Comparison of ENCODE assay signal across 17 cellular contexts in genomic region chr3:70771426-70772147, GRCh38.
A peak's percentile ranks its signal among the peaks of the same experiment; 100 is the strongest.
DNase-seq lines count a peak whose midpoint lies in the region; ATAC-seq, FAIRE-seq and TF ChIP-seq lines count a peak whose summit lies in the region.
"Had no signal": no experiment of that assay in that cellular context is flagged by ENCODE, and none has a peak within 500 bp of the region (broad histone marks: within the 10 kb centered on the region; RNA-seq: fewer than 3 reads in every experiment).

No MANE protein-coding gene starts in this region.

- TF ChIP-seq CTCF in MM.1S (IDR thresholded peaks at IDR 0.05; ENCODE audit: low read length) (no peak), H9 (conservative IDR thresholded peaks at IDR 0.05) (no peak), mesothelial cell of epicardium (IDR thresholded peaks at IDR 0.05; ENCODE audit: unreplicated experiment) (no peak)

- H2AFZ ChIP-seq in MM.1S (ENCODE audit: low read length) (no peak overlapping the region), H9 (ENCODE audit: low read length) (no peak overlapping the region)

- peak overlapping the region; percentile 56 for H3K27ac Mint-ChIP-seq in activated naive CD4-positive, alpha-beta T cell treated with anti-CD3 and anti-CD28 coated beads, Interleukin-2, amount 50 U/mL, for 24 hours
- H3K27ac Mint-ChIP-seq in H9 (no peak overlapping the region), mesothelial cell of epicardium (no peak overlapping the region)
- H3K27ac Mint-ChIP-seq: activated T-helper 2 cell treated with anti-CD3 and anti-CD28 coated beads, Interferon-gamma antibody, Interleukin-2, Interleukin-4, amounts not matched to agents 10 μg/mL and 5 μg/mL and 100 μg/mL, durations not matched to agents 14 hours and 24 hours and 36 hours had no signal

- H3K23me2 ChIP-seq in H9 (ENCODE audit: insufficient read length, low read depth, low read length, poor library complexity, severe bottlenecking): no peaks in the 10 kb centered on the region

- no CpG with 5 or more reads among the region's 4 CpGs for WGBS in H9 (ENCODE audit: extremely low coverage, insufficient read length, low lambda C conversion rate)

- H3K4me1 Mint-ChIP-seq in activated naive CD4-positive, alpha-beta T cell treated with anti-CD3 and anti-CD28 coated beads, Interleukin-2, amount 50 U/mL, for 24 hours: peaks cover 17% of the 10 kb centered on the region
- H3K4me1 Mint-ChIP-seq in H9: peaks cover 16 to 19% of the 10 kb centered on the region in 2 experiments
- no peaks in the 10 kb centered on the region for H3K4me1 Mint-ChIP-seq in mesothelial cell of epicardium

- no peak overlapping the region for H3K23ac ChIP-seq in H9 (ENCODE audit: insufficient read length, low read depth, low read length)

- FAIRE-seq in GM19239 (lab: Jason Lieb, UNC): no peak

- no peaks in the 10 kb centered on the region for H3K36me3 ChIP-seq in MM.1S (replicated peaks; ENCODE audit: insufficient read depth, low read length)
- H3K36me3 ChIP-seq: cardiac muscle cell, upper lobe of right lung had no signal

- no peak overlapping the region for H4K91ac ChIP-seq in H9 (ENCODE audit: insufficient read length, low read depth, low read length)

- no peak overlapping the region for H2BK12ac ChIP-seq in H9 (ENCODE audit: insufficient read length, low read depth, low read length)

- H3K9ac ChIP-seq in MM.1S (ENCODE audit: low read length) (no peak overlapping the region), H9 (ENCODE audit: extremely low read depth, insufficient read length, low read length) (no peak overlapping the region)

- no peaks in the 10 kb centered on the region for H3K79me1 ChIP-seq in H9 (ENCODE audit: insufficient read depth, low read depth, low read length, poor library complexity, severe bottlenecking)

- no peak overlapping the region for H3T11ph ChIP-seq in H9 (ENCODE audit: low read length)

- H3K79me2 ChIP-seq in MM.1S (ENCODE audit: low read length) (no peaks in the 10 kb centered on the region), H9 (ENCODE audit: insufficient read depth, low read length) (no peaks in the 10 kb centered on the region)

- H3K4me2 ChIP-seq in MM.1S (ENCODE audit: low read depth, low read length) (no peak overlapping the region), H9 (ENCODE audit: insufficient read depth, insufficient read length, low read length) (no peak overlapping the region)

- H3K27me3 Mint-ChIP-seq in activated naive CD4-positive, alpha-beta T cell treated with anti-CD3 and anti-CD28 coated beads, Interleukin-2, amount 50 U/mL, for 24 hours: no peaks in the 10 kb centered on the region
- H3K27me3 Mint-ChIP-seq in H9 (ENCODE audit: low read depth) (no peaks in the 10 kb centered on the region), mesothelial cell of epicardium (ENCODE audit: low read depth) (peaks cover 3% of the 10 kb centered on the region)

- no peaks in the 10 kb centered on the region for H3K9me3 Mint-ChIP-seq in activated naive CD4-positive, alpha-beta T cell treated with anti-CD3 and anti-CD28 coated beads, Interleukin-2, amount 50 U/mL, for 24 hours
- H3K9me3 Mint-ChIP-seq in H9 (no peaks in the 10 kb centered on the region), mesothelial cell of epicardium (peaks cover 7% of the 10 kb centered on the region)
- H3K9me3 Mint-ChIP-seq: activated T-helper 2 cell treated with anti-CD3 and anti-CD28 coated beads, Interferon-gamma antibody, Interleukin-2, Interleukin-4, amounts not matched to agents 10 μg/mL and 5 μg/mL and 100 μg/mL, durations not matched to agents 14 hours and 24 hours and 36 hours; WTC11 had no signal

- H3K9me2 ChIP-seq in MM.1S (replicated peaks; ENCODE audit: insufficient read depth, low read length): no peaks in the 10 kb centered on the region

- no peaks in the 10 kb centered on the region for H4K20me1 ChIP-seq in MM.1S (ENCODE audit: insufficient read depth, low read length)
- H4K20me1 ChIP-seq in H9 (ENCODE audit: control insufficient read depth, insufficient read depth, insufficient read length): no peaks in the 10 kb centered on the region

- no peak overlapping the region for H4K8ac ChIP-seq in H9 (replicated peaks; ENCODE audit: insufficient read length, low read depth, low read length)

- no peak overlapping the region for H4K5ac ChIP-seq in H9 (ENCODE audit: insufficient read length, low read depth, low read length)

- DNase-seq in activated naive CD4-positive, alpha-beta T cell treated with Interleukin-2 at 50 U/mL for 16 hours: no peak
- DNase-seq in MM.1S (peak; percentile 34), GM19239 (ENCODE audit: insufficient read length, low spot score) (no peak), cortex of kidney (lab: John Stamatoyannopoulos, UW) (no peak), H9 (no peak), mesothelial cell of epicardium (ENCODE audit: low spot score in 2 of 2, unreplicated experiment in 2 of 2) (no peak)
- DNase-seq: ACHN; NCI-H2107; nucleus accumbens; stimulated activated CD4-positive, alpha-beta T cell treated with anti-CD3 and anti-CD28 coated beads, Interleukin-15, amount 100 ng/mL, for 24 hours; upper lobe of right lung had no signal

- H3K36me3 Mint-ChIP-seq in activated naive CD4-positive, alpha-beta T cell treated with anti-CD3 and anti-CD28 coated beads, Interleukin-2, amount 50 U/mL, for 24 hours: no peaks in the 10 kb centered on the region
- H3K36me3 Mint-ChIP-seq in H9 (ENCODE audit: insufficient read depth in 1 of 3, low read depth in 3 of 3): no peaks in the 10 kb centered on the region
- H3K36me3 Mint-ChIP-seq in mesothelial cell of epicardium: no peaks in the 10 kb centered on the region
- H3K36me3 Mint-ChIP-seq: WTC11 had no signal

- H2BK5ac ChIP-seq in H9 (ENCODE audit: insufficient read length, low read length): no peak overlapping the region

- ATAC-seq in esophagus mucosa: peak; percentile 87
- ATAC-seq: upper lobe of right lung had no signal

- H3F3A ChIP-seq in MM.1S (ENCODE audit: insufficient read depth, low read length): no peaks in the 10 kb centered on the region

- H3K9me3 ChIP-seq in MM.1S (replicated peaks; ENCODE audit: insufficient read depth, low read length): no peaks in the 10 kb centered on the region
- no peaks in the 10 kb centered on the region for H3K9me3 ChIP-seq in H9 (ENCODE audit: control insufficient read depth, low read depth, low read length)
- H3K9me3 ChIP-seq: upper lobe of right lung had no signal

- peaks cover 12% of the 10 kb centered on the region for H3K4me1 ChIP-seq in MM.1S (ENCODE audit: low read length)
- no peaks in the 10 kb centered on the region; the same call in 1 of the 2 replicates for H3K4me1 ChIP-seq in H9 (ENCODE audit: insufficient read depth, low read length)
- H3K4me1 ChIP-seq: upper lobe of right lung had no signal

- H2BK120ac ChIP-seq in H9 (ENCODE audit: low read depth, low read length, poor library complexity, severe bottlenecking): no peak overlapping the region

- H3K27me3 ChIP-seq in MM.1S (replicated peaks; ENCODE audit: insufficient read depth, low read length): no peaks in the 10 kb centered on the region
- H3K27me3 ChIP-seq in H9 (ENCODE audit: insufficient read depth, low read length): no peaks in the 10 kb centered on the region
- H3K27me3 ChIP-seq: cardiac muscle cell, upper lobe of right lung had no signal

- no peak overlapping the region for H2AK5ac ChIP-seq in H9 (ENCODE audit: insufficient read length, low read length)

- H2BK20ac ChIP-seq in H9 (ENCODE audit: low read depth, low read length, poor library complexity, severe bottlenecking): no peak overlapping the region

- no peak overlapping the region for H3K4me3 ChIP-seq in MM.1S (ENCODE audit: low read length)
- H3K4me3 ChIP-seq: cardiac muscle cell, lung, upper lobe of right lung had no signal

- no peak overlapping the region for H3K14ac ChIP-seq in H9 (ENCODE audit: insufficient read depth, low read length)

- H3K4ac ChIP-seq in H9 (ENCODE audit: low read depth, low read length): no peak overlapping the region

- no peak overlapping the region for H3K18ac ChIP-seq in H9 (ENCODE audit: insufficient read length, low read depth, low read length)

- H3K4me3 Mint-ChIP-seq in activated naive CD4-positive, alpha-beta T cell treated with anti-CD3 and anti-CD28 coated beads, Interleukin-2, amount 50 U/mL, for 24 hours: no peak overlapping the region
- H3K4me3 Mint-ChIP-seq in H9 (no peak overlapping the region), mesothelial cell of epicardium (no peak overlapping the region)
- H3K4me3 Mint-ChIP-seq: WTC11 had no signal

- H3K27ac ChIP-seq in MM.1S (ENCODE audit: low read length) (0 out of 2 replicates have a peak overlapping the region, but pooled peaks have one; percentile 6), H9 (ENCODE audit: insufficient read length, low read depth, low read length) (no peak overlapping the region)
- H3K27ac ChIP-seq: cardiac muscle cell, upper lobe of right lung had no signal

- no peak overlapping the region for H3K56ac ChIP-seq in H9 (ENCODE audit: insufficient read length, low read depth, low read length)

- H2BK15ac ChIP-seq in H9 (ENCODE audit: low read depth, low read length): no peak overlapping the region
